ENCODE assay signal across 9 cellular contexts in the genomic region with DNA sequence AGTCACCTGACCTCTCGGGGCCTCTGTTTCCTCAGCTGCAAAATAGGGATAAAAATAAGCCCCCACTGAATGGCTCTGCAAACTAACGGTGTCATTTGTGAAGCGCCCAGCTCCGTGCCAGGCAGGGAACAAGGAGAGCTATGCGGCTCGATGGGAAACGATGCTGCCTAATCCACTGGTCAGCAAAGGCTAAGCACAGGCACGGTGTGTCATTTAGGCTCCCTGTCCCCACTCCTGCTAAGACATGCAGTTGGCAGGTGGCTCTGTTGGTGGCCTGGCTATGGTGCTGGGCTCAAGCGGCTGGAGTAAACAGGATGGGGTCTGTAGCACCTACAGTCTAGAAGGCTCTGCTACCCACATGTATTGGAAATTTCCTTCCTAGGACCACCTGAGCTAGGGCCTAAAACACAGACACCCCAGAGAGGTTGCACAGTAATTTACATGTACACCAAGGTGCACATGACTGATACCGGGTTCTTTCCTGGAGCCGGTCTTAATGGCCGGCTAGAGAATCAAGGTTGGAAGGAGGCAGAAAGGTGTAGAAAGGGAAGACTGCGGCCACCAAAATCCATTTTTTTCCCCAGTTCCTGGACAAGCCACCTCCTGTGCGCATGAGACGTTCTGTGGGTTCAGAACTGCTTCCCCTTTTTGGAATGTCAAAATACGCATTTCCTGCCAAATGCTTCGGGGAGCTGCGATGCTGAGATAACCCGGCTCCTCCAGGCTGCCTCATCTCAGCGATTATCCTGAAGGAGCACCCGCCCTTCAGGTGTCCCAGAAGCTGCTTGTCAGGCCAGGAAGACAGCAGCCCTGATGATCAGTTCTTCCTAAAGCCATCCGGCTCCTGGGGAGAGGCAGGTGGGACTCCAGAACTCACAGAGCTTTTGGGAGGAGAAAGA. TPM values are rescaled to one million over a fixed set of nuclear protein-coding genes. Genes with fewer than 3 reads are reported as not detected.
DNase-seq lines count a peak whose midpoint lies in the region; ATAC-seq and TF ChIP-seq lines count a peak whose summit lies in the region.
"Had no signal": no experiment of that assay in that cellular context is flagged by ENCODE, and none has a peak within 500 bp of the region (broad histone marks: within the 10 kb centered on the region; RNA-seq: fewer than 3 reads in every experiment).

No MANE protein-coding gene starts in this region.

- H3K27ac Mint-ChIP-seq in T-cell, result peak overlapping the region in 1 of 2 donors; percentile 6

- no peak for TF ChIP-seq CTCF in prostate gland (IDR thresholded peaks at IDR 0.05)

- DNase-seq in activated effector memory CD4-positive, alpha-beta T cell treated with anti-CD3 and anti-CD28 coated beads, Interleukin-2, amount 50 U/mL, for 16 hours, result peak; percentile 42
- no peak for DNase-seq in activated effector memory CD4-positive, alpha-beta T cell treated with Interleukin-2 at 50 U/mL for 16 hours
- DNase-seq in T-cell, result peak in 1 of 34 experiments; percentile 18
- DNase-seq in left lobe of liver (ENCODE audit: low spot score), result peak; percentile 47
- DNase-seq in prostate gland (ENCODE audit: low spot score), result no peak

- intact Hi-C loops in prostate gland (cut with DNase I), result no loop called here

- no peaks in the 10 kb centered on the region for H3K9me3 Mint-ChIP-seq in T-cell

- no peak for ATAC-seq in T-cell (replicated peaks in 1 of 4)
- no peak for ATAC-seq in left lobe of liver
- no peak for ATAC-seq in HG02588 (IDR thresholded peaks at IDR 0.05; ENCODE audit: unreplicated experiment)
- ATAC-seq in GM21786 (IDR thresholded peaks at IDR 0.05; ENCODE audit: unreplicated experiment), result no peak

- peak overlapping the region in 2 of 3 donors; percentile 35 to 63 for H3K4me3 Mint-ChIP-seq in T-cell

- WGBS in thymus, result 53% methylated on average over 22 of the region's 22 CpGs
- WGBS in prostate gland, result 82% methylated on average over 22 of the region's 22 CpGs

- H3K36me3 ChIP-seq in thymus (ENCODE audit: control insufficient read depth, insufficient read depth) (no peaks in the 10 kb centered on the region), prostate gland (no peaks in the 10 kb centered on the region)

- H3K4me1 ChIP-seq in thymus (ENCODE audit: control insufficient read depth, insufficient read depth, low read length), result peaks cover 36% of the 10 kb centered on the region
- no peaks in the 10 kb centered on the region for H3K4me1 ChIP-seq in prostate gland (replicated peaks)

- peak overlapping the region; percentile 6 for H3K4me3 ChIP-seq in thymus (ENCODE audit: low read length)
- H3K4me3 ChIP-seq in prostate gland, result no peak overlapping the region

- POLR2A ChIA-PET in T-cell (lab: Charles Lee), result interaction anchor here in 1 of 2 donors (0.7 kb wide), 1 partner anchor 273 kb away, joined by 3 read pairs; no protein-coding TSS in a partner anchor

- CTCF ChIA-PET in T-cell (lab: Charles Lee), result interaction anchor here (0.7 to 0.9 kb wide), 2 partner anchors 23 to 1625 kb away, joined by 3 read pairs; no protein-coding TSS in a partner anchor

- peaks cover 0 to 10% of the 10 kb centered on the region in 2 donors for H3K27me3 Mint-ChIP-seq in T-cell

- no peaks in the 10 kb centered on the region for H3K36me3 Mint-ChIP-seq in T-cell

- H3K27ac ChIP-seq in thymus (ENCODE audit: low read depth), result no peak overlapping the region
- H3K27ac ChIP-seq in prostate gland, result peak overlapping the region in 1 of 2 donors; percentile 11
- H3K27ac ChIP-seq: C4-2B had no signal

- H3K9me3 ChIP-seq in thymus (ENCODE audit: control insufficient read depth) (no peaks in the 10 kb centered on the region), prostate gland (no peaks in the 10 kb centered on the region)

- H3K27me3 ChIP-seq in thymus (ENCODE audit: control insufficient read depth, insufficient read depth), result no peaks in the 10 kb centered on the region
- H3K27me3 ChIP-seq in prostate gland (replicated peaks; ENCODE audit: insufficient read depth), result no peaks in the 10 kb centered on the region

- H3K4me1 Mint-ChIP-seq in T-cell, result peaks cover 21 to 33% (median 26%) of the 10 kb centered on the region in 3 donors

- no peak for TF ChIP-seq POLR2A in prostate gland (IDR thresholded peaks at IDR 0.05)

RNA-seq across cellular contexts. Expression of gene CACNA2D4, which starts 1.0 kb away (rescaled TPM):
- total RNA-seq in T-cell (10 to 100 TPM; 10.2 to 14.8 (median 12.1) TPM), left lobe of liver (0.83 TPM), prostate gland (1 to 10 TPM; 1.4 to 9.4 TPM)
- polyA plus RNA-seq in thymus, result 4.9 TPM

Comparison
In these comparisons a context has a peak if more than half of its experiments do, and no peak if none do; other contexts are left out.
1. DNase-seq: peak in activated effector memory CD4-positive, alpha-beta T cell treated with anti-CD3 and anti-CD28 coated beads, Interleukin-2, amount 50 U/mL, for 16 hours (single experiment) and left lobe of liver (single experiment); none in activated effector memory CD4-positive, alpha-beta T cell treated with Interleukin-2 at 50 U/mL for 16 hours (single experiment) and prostate gland (single experiment).